Comparison of ENCODE assay signal across 8 cellular contexts in the genomic region with DNA sequence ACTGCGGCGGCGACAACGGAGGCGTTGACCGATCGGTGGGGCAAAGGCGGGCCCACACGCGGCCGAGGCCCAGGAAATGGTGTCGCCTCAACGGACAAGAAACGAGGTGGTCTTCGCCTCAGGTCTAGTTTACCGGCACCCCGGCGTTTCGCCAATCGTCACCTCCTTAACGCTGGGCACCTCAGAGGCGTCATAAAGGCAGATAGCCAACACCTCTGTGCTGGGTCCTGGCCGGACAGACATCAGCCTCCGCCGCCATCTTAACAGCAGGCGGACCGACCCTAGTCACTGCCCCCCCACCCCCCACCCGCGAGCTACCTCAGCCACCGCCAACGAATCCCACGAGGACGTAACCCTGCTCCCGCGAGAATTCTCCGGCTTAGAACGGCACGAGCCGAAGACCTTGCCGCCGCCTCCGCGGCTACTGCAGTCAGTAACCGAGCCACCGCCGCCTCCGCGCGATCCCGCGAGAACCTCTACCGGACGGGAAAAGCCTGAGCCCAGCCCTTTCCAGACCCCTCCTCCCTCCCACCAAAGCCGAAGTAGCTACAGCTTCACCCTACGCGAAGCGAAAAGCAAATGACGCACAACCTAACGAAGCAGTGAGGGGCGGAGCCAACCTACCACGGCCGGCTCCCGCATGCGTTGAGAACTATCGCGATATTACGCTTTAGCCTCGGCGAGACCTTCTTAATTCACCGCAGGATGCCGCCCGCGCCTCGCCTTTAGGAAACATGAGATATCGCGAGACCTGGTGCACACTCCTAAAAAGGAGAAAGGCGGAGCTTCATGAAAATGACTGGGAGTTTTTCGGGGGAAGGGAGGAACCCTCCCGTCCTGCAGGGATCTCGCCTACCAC. TPM values are rescaled to one million over a fixed set of nuclear protein-coding genes. Genes with fewer than 3 reads are reported as not detected.
DNase-seq lines count a peak whose midpoint lies in the region; ATAC-seq and TF ChIP-seq lines count a peak whose summit lies in the region.

No MANE protein-coding gene starts in this region.

- no peaks in the 10 kb centered on the region for H4K20me1 ChIP-seq in KMS-11 (ENCODE audit: insufficient read depth)

- H3K27ac ChIP-seq in KMS-11 (peak overlapping the region; percentile 94), Panc1 (ENCODE audit: low read length) (peak overlapping the region; percentile 93), esophagus muscularis mucosa (replicated peaks in 1 of 4) (peak overlapping the region; percentile 87 to 92 (median 90)), muscle layer of colon (ENCODE audit: low read depth, low read length) (peak overlapping the region; percentile 87)

- peaks cover 36% of the 10 kb centered on the region for H3K4me1 ChIP-seq in KMS-11 (ENCODE audit: low read depth, poor library complexity, severe bottlenecking)
- H3K4me1 ChIP-seq in Panc1 (ENCODE audit: control insufficient read depth, insufficient read depth, low read length), result peaks cover 5% of the 10 kb centered on the region
- peaks cover 6 to 32% (median 28%) of the 10 kb centered on the region in 4 donors for H3K4me1 ChIP-seq in esophagus muscularis mucosa
- H3K4me1 ChIP-seq in muscle layer of colon (ENCODE audit: insufficient read depth, low read length), result no peaks in the 10 kb centered on the region

- peak; percentile 99 for DNase-seq in DMS53 treated with DMSO at 0.1 percent for 48 hours (lab: John Stamatoyannopoulos, UW; ENCODE audit: unreplicated experiment)
- peak; percentile 98 for DNase-seq in Panc1 (ENCODE audit: low read depth, low spot score)
- DNase-seq in activated T-cell treated with anti-CD3 and anti-CD28 coated beads, Interleukin-2, amount 50 U/mL, for 72 hours, result peak; percentile 88 to 93
- peak; percentile 98 for DNase-seq in esophagus muscularis mucosa (ENCODE audit: extremely low spot score)
- peak; percentile 69 to 74 for DNase-seq in stimulated activated CD8-positive, alpha-beta memory T cell treated with anti-CD3 and anti-CD28 coated beads, Interleukin-7, amount 100 ng/mL, for 1 hour (ENCODE audit: low read depth in 2 of 2)

- H3K9me3 Mint-ChIP-seq in activated T-cell treated with anti-CD3 and anti-CD28 coated beads, Interleukin-2, amount 50 U/mL, for 72 hours, result no peaks in the 10 kb centered on the region

- no peak for TF ChIP-seq EP300 in esophagus muscularis mucosa (IDR thresholded peaks at IDR 0.05)

- POLR2A ChIA-PET in Panc1 (lab: Charles Lee), result interaction anchor here (0.5 to 0.8 kb wide), 6 partner anchors 44 to 623 kb away, joined by 3 to 11 read pairs (median 5); no protein-coding TSS in a partner anchor

- intact Hi-C loops in Panc1 (cut with micrococcal nuclease; ENCODE audit: unreplicated experiment) (loop anchor here (10.0 kb wide), 1 partner anchor 151 kb away; no protein-coding TSS in a partner anchor), esophagus muscularis mucosa (cut with DNase I) (no loop called here)

- TF ChIP-seq CTCF in KMS-11 (conservative IDR thresholded peaks at IDR 0.05; ENCODE audit: low read depth, low read length), result no peak
- TF ChIP-seq CTCF in Panc1 (IDR thresholded peaks at IDR 0.05), result no peak
- peak in 1 of 3 experiments; percentile 17 for TF ChIP-seq CTCF in esophagus muscularis mucosa (IDR thresholded peaks at IDR 0.05)

- H3K79me2 ChIP-seq in KMS-11 (ENCODE audit: insufficient read depth, low read depth), result peaks cover 64% of the 10 kb centered on the region

- H3K4me3 Mint-ChIP-seq in activated T-cell treated with anti-CD3 and anti-CD28 coated beads, Interleukin-2, amount 50 U/mL, for 72 hours, result peak overlapping the region; percentile 81 to 99

- peak overlapping the region; percentile 17; the same call in 1 of the 2 replicates for H3K4me2 ChIP-seq in KMS-11

- in situ Hi-C loops in Panc1 (cut with HindIII; ENCODE audit: low pct_unique_long_range_greater_than_20kb, low sequenced_read_pairs), result no loop called here

- H2AFZ ChIP-seq in KMS-11 (ENCODE audit: low read depth), result no peak overlapping the region

- H3K36me3 ChIP-seq in KMS-11 (ENCODE audit: insufficient read depth) (no peaks in the 10 kb centered on the region), Panc1 (ENCODE audit: control insufficient read depth, insufficient read depth, low read length) (peaks cover 9% of the 10 kb centered on the region), esophagus muscularis mucosa (peaks cover 0 to 9% (median 4%) of the 10 kb centered on the region in 4 donors), muscle layer of colon (ENCODE audit: insufficient read depth, low read length) (no peaks in the 10 kb centered on the region)

- H3K4me1 Mint-ChIP-seq in activated T-cell treated with anti-CD3 and anti-CD28 coated beads, Interleukin-2, amount 50 U/mL, for 72 hours (ENCODE audit: low read depth), result peaks cover 47% of the 10 kb centered on the region

- H3K4me3 ChIP-seq in KMS-11 (IDR thresholded peaks at IDR 0.05; ENCODE audit: insufficient read depth, low read depth, low read length), result no peak overlapping the region
- H3K4me3 ChIP-seq in Panc1 (ENCODE audit: low read depth in 2 of 2, low read length in 2 of 2), result peak overlapping the region; percentile 83 to 90
- H3K4me3 ChIP-seq in esophagus muscularis mucosa, result peak overlapping the region; percentile 65 to 76 (median 70)
- H3K4me3 ChIP-seq in muscle layer of colon (ENCODE audit: low read depth in 1 of 2, low read length in 2 of 2), result peak overlapping the region; percentile 9 to 62

- H3K27me3 ChIP-seq in KMS-11 (ENCODE audit: insufficient read depth, low read depth) (no peaks in the 10 kb centered on the region), Panc1 (ENCODE audit: control insufficient read depth, insufficient read depth, low read length) (no peaks in the 10 kb centered on the region), esophagus muscularis mucosa (no peaks in the 10 kb centered on the region), muscle layer of colon (ENCODE audit: control insufficient read depth in 1 of 2, insufficient read depth in 2 of 2, low read length in 2 of 2) (no peaks in the 10 kb centered on the region)

- no peaks in the 10 kb centered on the region for H3K9me3 ChIP-seq in Panc1 (ENCODE audit: control insufficient read depth, insufficient read depth, low read depth, low read length)
- peaks cover 0 to 6% (median 0%) of the 10 kb centered on the region in 4 donors for H3K9me3 ChIP-seq in esophagus muscularis mucosa
- no peaks in the 10 kb centered on the region for H3K9me3 ChIP-seq in muscle layer of colon (ENCODE audit: low read length)

- H3K27me3 Mint-ChIP-seq in activated T-cell treated with anti-CD3 and anti-CD28 coated beads, Interleukin-2, amount 50 U/mL, for 72 hours (ENCODE audit: low read depth), result peaks cover 15% of the 10 kb centered on the region

- WGBS in esophagus muscularis mucosa, result 58% methylated on average over 63 of the region's 80 CpGs

- BruUV-seq in Panc1 (replicated peaks; lab: Mats Ljungman, UMichigan), result TSS peak; percentile 97

- H3K27ac Mint-ChIP-seq in activated T-cell treated with anti-CD3 and anti-CD28 coated beads, Interleukin-2, amount 50 U/mL, for 72 hours, result peak overlapping the region; percentile 98

- no peak for TF ChIP-seq POLR2A in esophagus muscularis mucosa (IDR thresholded peaks at IDR 0.05; ENCODE audit: low read depth)

- ATAC-seq in GM21786 (IDR thresholded peaks at IDR 0.05; ENCODE audit: unreplicated experiment) (peak; percentile 66), Panc1 (peak; percentile 84)
- ATAC-seq in activated T-cell treated with anti-CD3 and anti-CD28 coated beads, Interleukin-2, amount 50 U/mL, for 72 hours (replicated peaks in 1 of 2), result peak; percentile 77 to 79

- CTCF ChIA-PET in Panc1 (lab: Charles Lee), result interaction anchor here (1.1 kb wide), 1 partner anchor 149 kb away, joined by 3 read pairs; no protein-coding TSS in a partner anchor

- peaks cover 27 to 53% of the 10 kb centered on the region in 2 donors for H3K36me3 Mint-ChIP-seq in activated T-cell treated with anti-CD3 and anti-CD28 coated beads, Interleukin-2, amount 50 U/mL, for 72 hours (ENCODE audit: insufficient read depth in 2 of 2)

- H3K9ac ChIP-seq in KMS-11 (peak overlapping the region; percentile 97), muscle layer of colon (ENCODE audit: low read length) (peak overlapping the region; percentile 28)

RNA-seq across cellular contexts. Expression of gene HUWE1, which starts 2.7 kb away (rescaled TPM):
- total RNA-seq in Panc1 (2021; ENCODE audit: unreplicated experiment) (231 TPM), esophagus muscularis mucosa (100 to 1,000 TPM; 100 to 149 (median 129) TPM)
- 141 TPM for polyA plus RNA-seq in Panc1 (2012; ENCODE audit: insufficient read length)
- total RNA-seq in activated T-cell treated with anti-CD3 and anti-CD28 coated beads, Interleukin-2, amount 50 U/mL, for 72 hours, result 100 to 1,000 TPM; 608 to 684 TPM
